ENCODE assay signal across 8 cellular contexts in genomic region chr15:50424066-50424890, GRCh38. TPM values are rescaled to one million over a fixed set of nuclear protein-coding genes. Genes with fewer than 3 reads are reported as not detected.
DNase-seq lines count a peak whose midpoint lies in the region; ATAC-seq and TF ChIP-seq lines count a peak whose summit lies in the region.

Gene USP8 (plus strand): TSS chr15:50424405. CDS start chr15:50439074, 14,669 bp downstream.

- H3K36me3 ChIP-seq in adipocyte (ENCODE audit: control insufficient read depth, insufficient read depth, low read length, severe bottlenecking) (no peaks in the 10 kb centered on the region), cardiac muscle cell (no peaks in the 10 kb centered on the region), parathyroid adenoma (ENCODE audit: control insufficient read depth, insufficient read depth, low read length) (no peaks in the 10 kb centered on the region), tibial nerve (no peaks in the 10 kb centered on the region)

- WGBS in tibial nerve, 2 donors = 1% methylated on average over 51 to 55 of the region's 55 CpGs

- peak; percentile 68 to 84 for TF ChIP-seq POLR2A in tibial nerve (IDR thresholded peaks at IDR 0.05)

- peak within 1 kb of the TSS; percentile 97 for H3K4me3 ChIP-seq in GM12875 (ENCODE audit: low read depth, low read length)
- peak within 1 kb of the TSS; percentile 87 for H3K4me3 ChIP-seq in adipocyte (ENCODE audit: low read length)
- H3K4me3 ChIP-seq in cardiac muscle cell = peak within 1 kb of the TSS; percentile 87
- H3K4me3 ChIP-seq in parathyroid adenoma (ENCODE audit: low read depth, low read length) = peak within 1 kb of the TSS; percentile 95
- peak within 1 kb of the TSS; percentile 63 to 79 (median 70) for H3K4me3 ChIP-seq in tibial nerve

- peak within 1 kb of the TSS; percentile 92 for H3K4me2 ChIP-seq in parathyroid adenoma (ENCODE audit: low read length)

- H3K9me3 ChIP-seq in adipocyte (ENCODE audit: control insufficient read depth, low read length) = no peaks in the 10 kb centered on the region
- no peaks in the 10 kb centered on the region for H3K9me3 ChIP-seq in cardiac muscle cell (ENCODE audit: low read depth)
- no peaks in the 10 kb centered on the region for H3K9me3 ChIP-seq in parathyroid adenoma (ENCODE audit: control insufficient read depth, low read length)
- no peaks in the 10 kb centered on the region for H3K9me3 ChIP-seq in tibial nerve

- TF ChIP-seq EP300 in tibial nerve (IDR thresholded peaks at IDR 0.05) = peak; percentile 77 to 98

- DNase-seq in NCI-H1436 (lab: John Stamatoyannopoulos, UW) = peak; percentile 98
- peak; percentile 85 for DNase-seq in T follicular helper cell (ENCODE audit: low read depth)
- DNase-seq in adipocyte (ENCODE audit: low read depth) = peak; percentile 98
- DNase-seq in cardiac muscle cell (ENCODE audit: low read depth in 1 of 2, low spot score in 1 of 2) = peak; percentile 99 to 100
- DNase-seq in tibial nerve (ENCODE audit: low spot score in 2 of 2) = peak; percentile 91

- H3K4me1 ChIP-seq in adipocyte (ENCODE audit: control insufficient read depth, insufficient read depth, low read length) (peaks cover 21% of the 10 kb centered on the region), cardiac muscle cell (ENCODE audit: low read depth) (peaks cover 12% of the 10 kb centered on the region), parathyroid adenoma (no peaks in the 10 kb centered on the region), tibial nerve (peaks cover 0 to 23% (median 15%) of the 10 kb centered on the region in 4 donors)

- H3K9ac ChIP-seq in adipocyte (ENCODE audit: low read length) = peak within 1 kb of the TSS; percentile 91
- no peak within 1 kb of the TSS for H3K9ac ChIP-seq in parathyroid adenoma

- ATAC-seq in HG02798 (IDR thresholded peaks at IDR 0.05; ENCODE audit: poor library complexity, unreplicated experiment) = peak; percentile 97

- peak within 1 kb of the TSS; percentile 93 for H3K27ac ChIP-seq in cardiac muscle cell
- peak within 1 kb of the TSS; percentile 81 for H3K27ac ChIP-seq in parathyroid adenoma
- peak within 1 kb of the TSS; percentile 87 to 95 (median 91) for H3K27ac ChIP-seq in tibial nerve

- H3K79me2 ChIP-seq in parathyroid adenoma = peaks cover 11% of the 10 kb centered on the region

- no peaks in the 10 kb centered on the region for H3K27me3 ChIP-seq in adipocyte (replicated peaks; ENCODE audit: control insufficient read depth, insufficient read depth, low read length)
- H3K27me3 ChIP-seq in cardiac muscle cell = no peaks in the 10 kb centered on the region
- no peaks in the 10 kb centered on the region for H3K27me3 ChIP-seq in parathyroid adenoma (ENCODE audit: control insufficient read depth, insufficient read depth, low read length)
- no peaks in the 10 kb centered on the region for H3K27me3 ChIP-seq in tibial nerve

- peak within 1 kb of the TSS; percentile 84 for H2AFZ ChIP-seq in parathyroid adenoma

- TF ChIP-seq CTCF in GM12875 (IDR thresholded peaks at IDR 0.05; ENCODE audit: borderline replicate concordance, insufficient read depth, low read depth, low read length) = no peak
- no peak for TF ChIP-seq CTCF in cardiac muscle cell (IDR thresholded peaks at IDR 0.05; ENCODE audit: low read depth, low read length)
- TF ChIP-seq CTCF in parathyroid adenoma (IDR thresholded peaks at IDR 0.05) = no peak
- TF ChIP-seq CTCF in tibial nerve (IDR thresholded peaks at IDR 0.05) = no peak

RNA-seq across cellular contexts. Expression of gene USP8, which starts in this region (rescaled TPM):
- total RNA-seq in cardiac muscle cell (23.1 and 28.4 TPM in 2 replicates), tibial nerve (10 to 100 TPM; 39.8 to 97.2 (median 53.5) TPM)
- polyA plus RNA-seq in cardiac muscle cell = 36.4 and 41.7 TPM in 2 replicates

Comparison
In these comparisons a context has a peak if more than half of its experiments do, and no peak if none do; other contexts are left out.
1. Peak in every context shown above with its lines: DNase-seq, ATAC-seq, H3K4me3 ChIP-seq and H3K27ac ChIP-seq.